8 cellular contexts compared by ENCODE assay signal in genomic region chr11:114061053-114062049, GRCh38. TPM values are rescaled to one million over a fixed set of nuclear protein-coding genes. Genes with fewer than 3 reads are reported as not detected.
DNase-seq lines count a peak whose midpoint lies in the region; ATAC-seq, FAIRE-seq and TF ChIP-seq lines count a peak whose summit lies in the region.

No MANE protein-coding gene starts in this region.

- peaks cover 42% of the 10 kb centered on the region for H3K27me3 Mint-ChIP-seq in IgD-negative memory B cell

- TF ChIP-seq CTCF in mammary epithelial cell (conservative IDR thresholded peaks at IDR 0.05 in 1 of 2, IDR thresholded peaks at IDR 0.05 in 1 of 2; ENCODE audit: extremely low read depth in 1 of 2, insufficient read depth in 1 of 2, low read depth in 1 of 2, low read length in 2 of 2) = no peak

- dilution Hi-C loops in mammary epithelial cell (cut with HindIII; ENCODE audit: low sequenced_read_pairs) = no loop called here

- no peaks in the 10 kb centered on the region for H3K36me3 Mint-ChIP-seq in IgD-negative memory B cell

- no TSS peak for BruUV-seq in mammary epithelial cell (replicated peaks; lab: Mats Ljungman, UMichigan)

- no peak for ATAC-seq in GM19463 (IDR thresholded peaks at IDR 0.05; ENCODE audit: unreplicated experiment)

- H3K4me1 Mint-ChIP-seq in IgD-negative memory B cell = peaks cover 0 to 8% (median 5%) of the 10 kb centered on the region in 3 donors

- H3K27ac ChIP-seq in BLaER1 (no peak overlapping the region), mammary epithelial cell (ENCODE audit: insufficient read depth, low read depth, low read length) (no peak overlapping the region), substantia nigra (ENCODE audit: low read depth, low read length, poor library complexity, severe bottlenecking) (peak overlapping the region; percentile 97)

- TF ChIP-seq POLR2A in GM12891 (IDR thresholded peaks at IDR 0.05; ENCODE audit: low read depth, low read length) = no peak

- in situ Hi-C loops in mammary epithelial cell (cut with MboI; ENCODE audit: low sequenced_read_pairs in 2 of 2) = loop anchor here in 1 of 2 donors (10.0 kb wide), 1 partner anchor 113 kb away; no protein-coding TSS in a partner anchor

- H2AFZ ChIP-seq in mammary epithelial cell (ENCODE audit: low read depth, low read length) = peak overlapping the region; percentile 67

- peak overlapping the region; percentile 75 to 93 (median 90) for H3K4me3 Mint-ChIP-seq in IgD-negative memory B cell

- H3K4me1 ChIP-seq in BLaER1 (peaks cover 17% of the 10 kb centered on the region; the same call in 1 of the 2 replicates), mammary epithelial cell (ENCODE audit: insufficient read depth, low read length) (peaks cover 14% of the 10 kb centered on the region)

- H3K9me3 Mint-ChIP-seq in IgD-negative memory B cell = no peaks in the 10 kb centered on the region

- H3K27ac Mint-ChIP-seq in IgD-negative memory B cell = peak overlapping the region in 1 of 3 donors; percentile 85

- CTCF ChIA-PET in mammary epithelial cell (lab: Charles Lee; ENCODE audit: low non-redundant PET) = no interaction called here

- no peak for DNase-seq in mammary epithelial cell
- peak; percentile 58 for DNase-seq in left kidney (ENCODE audit: low read depth, low spot score)
- DNase-seq in substantia nigra (lab: John Stamatoyannopoulos, UW) = peak in 20 of 49 donors; percentile 35 to 70 (median 50)
- no peak for DNase-seq in GM12891 (ENCODE audit: insufficient read length, low spot score)
- no peak for DNase-seq in NCI-H2029 (lab: John Stamatoyannopoulos, UW)

- H3K27me3 ChIP-seq in BLaER1 (peaks cover 78% of the 10 kb centered on the region), mammary epithelial cell (ENCODE audit: insufficient read depth, low read length) (peaks cover 42% of the 10 kb centered on the region)

- peak overlapping the region; percentile 84 for H3K4me2 ChIP-seq in BLaER1
- H3K4me2 ChIP-seq in mammary epithelial cell (ENCODE audit: insufficient read depth, low read depth, low read length) = peak overlapping the region; percentile 85

- no peak overlapping the region for H3K9ac ChIP-seq in BLaER1
- H3K9ac ChIP-seq in mammary epithelial cell (ENCODE audit: insufficient read depth, low read length) = no peak overlapping the region

- no peaks in the 10 kb centered on the region for H3K36me3 ChIP-seq in BLaER1
- no peaks in the 10 kb centered on the region for H3K36me3 ChIP-seq in mammary epithelial cell (ENCODE audit: insufficient read depth, low read length)

- no peaks in the 10 kb centered on the region for H3K79me2 ChIP-seq in mammary epithelial cell (ENCODE audit: insufficient read depth, low read length)

- FAIRE-seq in GM12891 (lab: Jason Lieb, UNC) = no peak

- H4K20me1 ChIP-seq in BLaER1 (peaks cover 33% of the 10 kb centered on the region), mammary epithelial cell (ENCODE audit: insufficient read depth, low read length) (no peaks in the 10 kb centered on the region)

- intact Hi-C loops in mammary epithelial cell (cut with micrococcal nuclease) = loop anchor here (10.0 kb wide), 1 partner anchor 103 kb away; no protein-coding TSS in a partner anchor

- 21% methylated on average over 14 of the region's 52 CpGs for WGBS in mammary epithelial cell (ENCODE audit: low coverage, missing lambda C conversion rate)

- H3K4me3 ChIP-seq in BLaER1 = peak overlapping the region; percentile 66
- peak overlapping the region; percentile 51 to 94 (median 51) for H3K4me3 ChIP-seq in mammary epithelial cell (replicated peaks in 1 of 3; ENCODE audit: insufficient read depth in 1 of 3, low read depth in 2 of 3, low read length in 3 of 3)

- H3K9me3 ChIP-seq in BLaER1 = peaks cover 37% of the 10 kb centered on the region
- H3K9me3 ChIP-seq in mammary epithelial cell (replicated peaks; ENCODE audit: insufficient read depth, low read length) = no peaks in the 10 kb centered on the region

TF ChIP-seq in GM12891, 5 proteins besides CTCF, POLR2A, EP300 and RAD21:
- no peak for TF ChIP-seq TAF1 (IDR thresholded peaks at IDR 0.05; ENCODE audit: low read depth, low read length)

RNA-seq across cellular contexts. Expression of gene ZBTB16, which starts 1.8 kb away (rescaled TPM):
- polyA plus RNA-seq in IgD-negative memory B cell (9.7 TPM), mammary epithelial cell (0.48 TPM)
- 10 to 100 TPM in 1 of 2 donors, 1 to 10 TPM in 1; 1.6 to 20.2 TPM for total RNA-seq in mammary epithelial cell
- polyA minus RNA-seq in mammary epithelial cell = 1.7 TPM
- polyA plus RNA-seq in GM12891 (2012; ENCODE audit: low read depth, missing spikeins) = not detected
